Comparison of ENCODE assay signal across 18 cellular contexts in genomic region chr22:23681026-23681809, GRCh38. TPM values are rescaled to one million over a fixed set of nuclear protein-coding genes. Genes with fewer than 3 reads are reported as not detected.
"Had no signal": no experiment of that assay in that cellular context is flagged by ENCODE, and none has a peak within 500 bp of the region (broad histone marks: within the 10 kb centered on the region; RNA-seq: fewer than 3 reads in every experiment).

No MANE protein-coding gene starts in this region.

- H3K27ac Mint-ChIP-seq: activated naive CD4-positive, alpha-beta T cell treated with anti-CD3 and anti-CD28 coated beads for 36 hours; activated naive CD8-positive, alpha-beta T cell treated with anti-CD3 and anti-CD28 coated beads, Interleukin-2, amount 50 U/mL, for 24 hours had no signal

- ATAC-seq: activated CD4-positive, CD25-positive, alpha-beta regulatory T cell treated with anti-CD3 and anti-CD28 coated beads, Interleukin-2, amount 50 U/mL, for 24 hours; activated naive CD8-positive, alpha-beta T cell treated with anti-CD3 and anti-CD28 coated beads, Interleukin-2, amount 50 U/mL, for 24 hours; left lobe of liver had no signal

- H3K9me3 Mint-ChIP-seq: activated naive CD4-positive, alpha-beta T cell treated with anti-CD3 and anti-CD28 coated beads for 36 hours; activated naive CD8-positive, alpha-beta T cell treated with anti-CD3 and anti-CD28 coated beads, Interleukin-2, amount 50 U/mL, for 24 hours; central memory CD8-positive, alpha-beta T cell had no signal

- H3K4me3 Mint-ChIP-seq: activated naive CD4-positive, alpha-beta T cell treated with anti-CD3 and anti-CD28 coated beads for 36 hours; activated naive CD8-positive, alpha-beta T cell treated with anti-CD3 and anti-CD28 coated beads, Interleukin-2, amount 50 U/mL, for 24 hours; central memory CD8-positive, alpha-beta T cell had no signal

- DNase-seq: activated naive CD4-positive, alpha-beta T cell treated with anti-CD3 and anti-CD28 coated beads for 36 hours; activated naive CD8-positive, alpha-beta T cell treated with anti-CD3 and anti-CD28 coated beads, Interleukin-2, amount 50 U/mL, for 24 hours; erythroblast; hypothalamus; kidney; midbrain; occipital lobe; stimulated activated CD4-positive, alpha-beta T cell treated with anti-CD3 and anti-CD28 coated beads, Interleukin-15, amount 100 ng/mL, for 24 hours; stimulated activated CD4-positive, alpha-beta T cell treated with anti-CD3 and anti-CD28 coated beads, Interleukin-2, amount 100 ng/mL, for 48 hours; T-helper 1 cell; T1000 had no signal

- H3K4me1 Mint-ChIP-seq: activated naive CD8-positive, alpha-beta T cell treated with anti-CD3 and anti-CD28 coated beads, Interleukin-2, amount 50 U/mL, for 24 hours had no signal

- H3K27me3 Mint-ChIP-seq: activated naive CD8-positive, alpha-beta T cell treated with anti-CD3 and anti-CD28 coated beads, Interleukin-2, amount 50 U/mL, for 24 hours; central memory CD8-positive, alpha-beta T cell had no signal

RNA-seq across cellular contexts. Expression of gene RGL4, which starts 9.6 kb away (rescaled TPM):
- total RNA-seq: ascending aorta, frontal cortex, left lobe of liver, occipital lobe, thoracic aorta, ureter had no signal

RNA-seq across cellular contexts. Expression of gene DRICH1, which starts 49.1 kb away (rescaled TPM):
- total RNA-seq: ascending aorta, thoracic aorta had no signal
